Comparison of ENCODE assay signal across 12 cellular contexts in genomic region chr11:73578786-73579185, GRCh38. TPM values are rescaled to one million over a fixed set of nuclear protein-coding genes. Genes with fewer than 3 reads are reported as not detected.
DNase-seq lines count a peak whose midpoint lies in the region; ATAC-seq and TF ChIP-seq lines count a peak whose summit lies in the region.
"Had no signal": no experiment of that assay in that cellular context is flagged by ENCODE, and none has a peak within 500 bp of the region (broad histone marks: within the 10 kb centered on the region; RNA-seq: fewer than 3 reads in every experiment).

No MANE protein-coding gene starts in this region.

- DNase-seq in activated CD4-positive, alpha-beta T cell treated with anti-CD3 and anti-CD28 coated beads, Interleukin-2, amount 10 ng/mL, durations not matched to agents 24 days and 14 days, result peak; percentile 71
- DNase-seq in activated CD4-positive, alpha-beta T cell treated with anti-CD3 and anti-CD28 coated beads for 4 hours, result no peak
- DNase-seq in HFFc6 (peak; percentile 29), SW480 (ENCODE audit: low spot score) (peak; percentile 11), memory B cell (ENCODE audit: low spot score in 2 of 2) (no peak), NCI-H128 (lab: John Stamatoyannopoulos, UW; ENCODE audit: unreplicated experiment) (no peak), islet precursor cell (no peak)
- DNase-seq: activated gamma-delta T cell; HCEC 1CT; kidney; naive thymus-derived CD8-positive, alpha-beta T cell had no signal

- intact Hi-C loops in activated CD4-positive, alpha-beta T cell treated with anti-CD3 and anti-CD28 coated beads, Interleukin-2, amount 10 ng/mL, durations not matched to agents 24 days and 14 days (cut with micrococcal nuclease), result loop anchor here (2.0 to 5.0 kb wide), 2 partner anchors 18 to 41 kb away; no protein-coding TSS in a partner anchor

- H3K27me3 Mint-ChIP-seq in activated CD4-positive, alpha-beta T cell treated with anti-CD3 and anti-CD28 coated beads, Interleukin-2, amount 10 ng/mL, durations not matched to agents 24 days and 14 days, result no peaks in the 10 kb centered on the region
- H3K27me3 Mint-ChIP-seq in HFFc6 (ENCODE audit: insufficient read depth) (no peaks in the 10 kb centered on the region), memory B cell (no peaks in the 10 kb centered on the region)
- H3K27me3 Mint-ChIP-seq: naive thymus-derived CD8-positive, alpha-beta T cell had no signal

- H3K9me3 Mint-ChIP-seq in activated CD4-positive, alpha-beta T cell treated with anti-CD3 and anti-CD28 coated beads, Interleukin-2, amount 10 ng/mL, durations not matched to agents 24 days and 14 days, result no peaks in the 10 kb centered on the region
- H3K9me3 Mint-ChIP-seq in HFFc6 (no peaks in the 10 kb centered on the region), memory B cell (no peaks in the 10 kb centered on the region)

- ATAC-seq in memory B cell (ENCODE audit: low read depth) (peak; percentile 42), GM19455 (IDR thresholded peaks at IDR 0.05; ENCODE audit: unreplicated experiment) (no peak)

- peak overlapping the region; percentile 68 for H3K27ac Mint-ChIP-seq in activated CD4-positive, alpha-beta T cell treated with anti-CD3 and anti-CD28 coated beads, Interleukin-2, amount 10 ng/mL, durations not matched to agents 24 days and 14 days
- H3K27ac Mint-ChIP-seq in HFFc6 (peak overlapping the region; percentile 47), memory B cell (peak overlapping the region; percentile 28)

- no peak for TF ChIP-seq CTCF in HFFc6 (IDR thresholded peaks at IDR 0.05)

- H3K36me3 Mint-ChIP-seq in activated CD4-positive, alpha-beta T cell treated with anti-CD3 and anti-CD28 coated beads, Interleukin-2, amount 10 ng/mL, durations not matched to agents 24 days and 14 days (ENCODE audit: low read depth), result peaks cover 26% of the 10 kb centered on the region
- H3K36me3 Mint-ChIP-seq in HFFc6 (ENCODE audit: low read depth), result peaks cover 5% of the 10 kb centered on the region
- peaks cover 18% of the 10 kb centered on the region for H3K36me3 Mint-ChIP-seq in memory B cell

- peaks cover 23% of the 10 kb centered on the region for H3K4me1 Mint-ChIP-seq in activated CD4-positive, alpha-beta T cell treated with anti-CD3 and anti-CD28 coated beads, Interleukin-2, amount 10 ng/mL, durations not matched to agents 24 days and 14 days
- H3K4me1 Mint-ChIP-seq in HFFc6 (ENCODE audit: low read depth), result peaks cover 43% of the 10 kb centered on the region
- H3K4me1 Mint-ChIP-seq in memory B cell, result peaks cover 7% of the 10 kb centered on the region

- no peak overlapping the region for H3K4me3 Mint-ChIP-seq in activated CD4-positive, alpha-beta T cell treated with anti-CD3 and anti-CD28 coated beads, Interleukin-2, amount 10 ng/mL, durations not matched to agents 24 days and 14 days
- H3K4me3 Mint-ChIP-seq in HFFc6 (no peak overlapping the region), memory B cell (no peak overlapping the region)
- H3K4me3 Mint-ChIP-seq: naive thymus-derived CD8-positive, alpha-beta T cell had no signal

RNA-seq across cellular contexts. Expression of gene FAM168A, which starts 19.1 kb away (rescaled TPM):
- 17.4 and 19.8 TPM in 2 replicates for total RNA-seq in activated CD4-positive, alpha-beta T cell treated with anti-CD3 and anti-CD28 coated beads, Interleukin-2, amount 10 ng/mL, durations not matched to agents 24 days and 14 days
- 10 to 100 TPM; 32.6 to 40.1 (median 38.8) TPM for total RNA-seq in HFFc6 (2021; fragmentation: NEBNext Ultra II Directional; extraction: Animal tissue kit (Norgen Biotek cat#: 25700))

Comparison
In these comparisons a context has a peak if more than half of its experiments do, and no peak if none do; other contexts are left out.
1. DNase-seq: peak in activated CD4-positive, alpha-beta T cell treated with anti-CD3 and anti-CD28 coated beads, Interleukin-2, amount 10 ng/mL, durations not matched to agents 24 days and 14 days (single experiment), HFFc6 (single experiment) and SW480 (single experiment); none in activated CD4-positive, alpha-beta T cell treated with anti-CD3 and anti-CD28 coated beads for 4 hours (0 of 2), memory B cell (0 of 2), NCI-H128 (single experiment) and islet precursor cell (single experiment).
2. Peak in every context shown above with its lines, with median percentiles within 50 percentile points of each other: H3K27ac Mint-ChIP-seq.